ENCODE assay signal across 1 cellular context in genomic region chr1:95233737-95234493, GRCh38.
TF ChIP-seq lines count a peak whose summit lies in the region.

RWDD3 (plus strand) TSS chr1:95234210; CDS start chr1:95234231, 21 bp downstream.

TF ChIP-seq in HepG2, 621 proteins besides CTCF, POLR2A, EP300 and RAD21 (continued from another document and continues in another):
- TF ChIP-seq HIC2 (CRISPR knock-in tag; IDR thresholded peaks at IDR 0.05; ENCODE audit: low read depth) (peak; percentile 34; the same call in 1 of the 2 replicates), ZNF772 (CRISPR knock-in tag; IDR thresholded peaks at IDR 0.05) (peak; percentile 42; the same call in 1 of the 2 replicates), ZFP36L2 (CRISPR knock-in tag; IDR thresholded peaks at IDR 0.05) (no peak), NFKBIZ (CRISPR knock-in tag; IDR thresholded peaks at IDR 0.05) (0 out of 2 replicates have a peak, but pooled peaks have one; percentile 26), GTF3A (CRISPR knock-in tag; conservative IDR thresholded peaks at IDR 0.05) (no peak), ARNTL (CRISPR knock-in tag; IDR thresholded peaks at IDR 0.05) (peak; percentile 21; the same call in 1 of the 2 replicates), HMGXB4 (CRISPR knock-in tag; IDR thresholded peaks at IDR 0.05; ENCODE audit: borderline replicate concordance in 1 of 2, low read depth in 1 of 2) (peak; percentile 95 to 96), KDM4B (CRISPR knock-in tag; IDR thresholded peaks at IDR 0.05) (peak; percentile 79; the same call in 1 of the 2 replicates), REL (CRISPR knock-in tag; conservative IDR thresholded peaks at IDR 0.05) (no peak), ZNF33B (CRISPR knock-in tag; IDR thresholded peaks at IDR 0.05) (no peak), RBFOX2 (IDR thresholded peaks at IDR 0.05; ENCODE audit: low read depth, low read length) (peak; percentile 93), FOSL1 (CRISPR knock-in tag; IDR thresholded peaks at IDR 0.05; ENCODE audit: borderline replicate concordance) (no peak), PLRG1 (conservative IDR thresholded peaks at IDR 0.05) (no peak), MTF2 (CRISPR knock-in tag; IDR thresholded peaks at IDR 0.05; ENCODE audit: borderline replicate concordance) (no peak), BCL3 (CRISPR knock-in tag; IDR thresholded peaks at IDR 0.05) (no peak; the same call in none of the 2 replicates), ZNF138 (CRISPR knock-in tag; IDR thresholded peaks at IDR 0.05; ENCODE audit: low read depth) (no peak), KDM6A (CRISPR knock-in tag; IDR thresholded peaks at IDR 0.05; ENCODE audit: low read depth) (0 out of 2 replicates have a peak, but pooled peaks have one; percentile 27), ARHGAP35 (CRISPR knock-in tag; IDR thresholded peaks at IDR 0.05; ENCODE audit: borderline replicate concordance) (peak; percentile 73; the same call in 1 of the 2 replicates), ZNF660 (CRISPR knock-in tag; IDR thresholded peaks at IDR 0.05; ENCODE audit: borderline replicate concordance, low read depth) (no peak), ZNF598 (CRISPR knock-in tag; IDR thresholded peaks at IDR 0.05; ENCODE audit: borderline replicate concordance) (no peak), CSRNP1 (CRISPR knock-in tag; IDR thresholded peaks at IDR 0.05) (no peak), SSRP1 (CRISPR knock-in tag; IDR thresholded peaks at IDR 0.05) (no peak), ADNP (CRISPR knock-in tag; IDR thresholded peaks at IDR 0.05) (no peak), CHCHD3 (CRISPR knock-in tag; IDR thresholded peaks at IDR 0.05) (no peak), KLF6 (CRISPR knock-in tag; IDR thresholded peaks at IDR 0.05) (peak; percentile 74; the same call in 1 of the 2 replicates), ZSCAN22 (CRISPR knock-in tag; IDR thresholded peaks at IDR 0.05) (no peak), ZNF207 (IDR thresholded peaks at IDR 0.05; ENCODE audit: borderline replicate concordance) (no peak), ZC3H13 (CRISPR knock-in tag; IDR thresholded peaks at IDR 0.05) (0 out of 2 replicates have a peak, but pooled peaks have one; percentile 38), AGO2 (optimal IDR thresholded peaks at IDR 0.05; ENCODE audit: low read depth, low read length) (peak; percentile 60), MXD4 (CRISPR knock-in tag; IDR thresholded peaks at IDR 0.05) (peak; percentile 74), NFE2L2 (IDR thresholded peaks at IDR 0.05; ENCODE audit: low read length) (no peak), NFIB (CRISPR knock-in tag; IDR thresholded peaks at IDR 0.05; ENCODE audit: borderline replicate concordance) (no peak), JUN (CRISPR knock-in tag; IDR thresholded peaks at IDR 0.05) (no peak), ZNF407 (CRISPR knock-in tag; IDR thresholded peaks at IDR 0.05; ENCODE audit: not compliant biosample characterization) (no peak), TOPORS (CRISPR knock-in tag; IDR thresholded peaks at IDR 0.05) (no peak), ESRRA (CRISPR knock-in tag; IDR thresholded peaks at IDR 0.05; ENCODE audit: low read depth) (no peak; the same call in 1 of the 2 replicates), KDM2A (CRISPR knock-in tag; IDR thresholded peaks at IDR 0.05; ENCODE audit: borderline replicate concordance, low read depth) (0 out of 2 replicates have a peak, but pooled peaks have one; percentile 36), ETS1 (CRISPR knock-in tag; IDR thresholded peaks at IDR 0.05) (no peak), FOXA1 (IDR thresholded peaks at IDR 0.05) (no peak), FOXA1 (CRISPR knock-in tag; IDR thresholded peaks at IDR 0.05) (no peak), TFAP4 (IDR thresholded peaks at IDR 0.05; ENCODE audit: borderline replicate concordance, low read depth) (no peak; the same call in 1 of the 2 replicates), ZMYM3 (CRISPR knock-in tag; IDR thresholded peaks at IDR 0.05) (no peak), NR3C1 (CRISPR knock-in tag; IDR thresholded peaks at IDR 0.05) (no peak), TEAD2 (CRISPR knock-in tag; IDR thresholded peaks at IDR 0.05) (0 out of 2 replicates have a peak, but pooled peaks have one; percentile 22), ZNF549 (CRISPR knock-in tag; IDR thresholded peaks at IDR 0.05) (no peak), THAP8 (CRISPR knock-in tag; IDR thresholded peaks at IDR 0.05; ENCODE audit: borderline replicate concordance) (no peak)
